29 cellular contexts compared by ENCODE assay signal in the genomic region with DNA sequence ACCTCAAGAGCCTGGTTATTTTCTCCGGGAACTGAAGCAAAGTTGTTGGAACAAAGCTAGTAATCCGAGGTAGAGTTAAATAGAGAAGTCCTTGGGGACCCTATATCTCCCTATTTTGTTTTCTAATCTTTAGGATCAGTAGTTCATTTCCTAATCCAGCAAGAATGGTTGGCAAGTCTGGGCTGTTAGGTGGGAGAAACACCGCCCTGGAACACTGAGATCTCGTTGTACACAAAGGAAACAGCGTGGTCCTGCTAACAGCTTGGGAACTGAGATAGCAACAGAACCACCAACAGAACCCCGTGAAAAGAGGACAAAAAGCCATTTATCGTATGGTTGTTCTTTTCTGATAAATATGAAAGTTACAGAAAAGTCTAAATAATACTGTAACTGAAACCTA.
A peak's percentile ranks its signal among the peaks of the same experiment; 100 is the strongest.
DNase-seq lines count a peak whose midpoint lies in the region; ATAC-seq, FAIRE-seq and TF ChIP-seq lines count a peak whose summit lies in the region.
"Had no signal": no experiment of that assay in that cellular context is flagged by ENCODE, and none has a peak within 500 bp of the region (broad histone marks: within the 10 kb centered on the region; RNA-seq: fewer than 3 reads in every experiment).

No MANE protein-coding gene starts in this region.

- H3K4me3 ChIP-seq in SK-N-MC (peak overlapping the region; percentile 46), esophagus muscularis mucosa (no peak overlapping the region)
- H3K4me3 ChIP-seq: A549, lung, right lobe of liver, uterus had no signal

- H3K9me3 ChIP-seq in SK-N-MC (ENCODE audit: low read depth, low read length) (no peaks in the 10 kb centered on the region), esophagus muscularis mucosa (no peaks in the 10 kb centered on the region)
- H3K9me3 ChIP-seq: A549, right lobe of liver, uterus had no signal

- no peak overlapping the region for H3K4me3 Mint-ChIP-seq in progenitor cell of endocrine pancreas (ENCODE audit: low read depth)
- H3K4me3 Mint-ChIP-seq: activated CD8-positive, alpha-beta T cell treated with anti-CD3 and anti-CD28 coated beads for 36 hours; activated naive CD8-positive, alpha-beta T cell treated with anti-CD3 and anti-CD28 coated beads for 36 hours; B cell; central memory CD8-positive, alpha-beta T cell; H9; nephron; stimulated activated effector memory CD8-positive, alpha-beta T cell treated with anti-CD3 and anti-CD28 coated beads, Interleukin-12 subunit alpha, Interleukin-12 subunit beta, amount 100 ng/mL, for 72 hours; T-helper 17 cell had no signal

- no peak for TF ChIP-seq POLR2A in esophagus muscularis mucosa (IDR thresholded peaks at IDR 0.05; ENCODE audit: low read depth)

- H3K4me1 Mint-ChIP-seq in progenitor cell of endocrine pancreas (ENCODE audit: low read depth): no peaks in the 10 kb centered on the region
- H3K4me1 Mint-ChIP-seq: B cell; central memory CD8-positive, alpha-beta T cell had no signal

- peak; percentile 56 for DNase-seq in Ammon's horn (ENCODE audit: low spot score)
- no peak for DNase-seq in SK-N-MC (ENCODE audit: low read depth, low spot score)
- no peak for DNase-seq in esophagus muscularis mucosa (ENCODE audit: extremely low spot score)
- DNase-seq in progenitor cell of endocrine pancreas (ENCODE audit: low spot score, unreplicated experiment): no peak
- DNase-seq in AG08395 (ENCODE audit: low spot score): no peak
- no peak for DNase-seq in urothelium cell line (ENCODE audit: low spot score)
- DNase-seq: activated CD8-positive, alpha-beta T cell treated with anti-CD3 and anti-CD28 coated beads for 36 hours; activated effector memory CD4-positive, alpha-beta T cell treated with Interleukin-2 at 50 U/mL for 16 hours; activated naive CD8-positive, alpha-beta T cell treated with anti-CD3 and anti-CD28 coated beads for 36 hours; H9; MM.1S; NCI-H1436; NCI-H446 treated with DMSO at 0.1 percent for 48 hours; NCI-H82; right lobe of liver; stimulated activated CD4-positive, alpha-beta T cell treated with anti-CD3 and anti-CD28 coated beads, Interleukin-4, amount 100 ng/mL, for 24 hours; T-helper 17 cell; uterus had no signal

- H3K36me3 ChIP-seq in SK-N-MC (ENCODE audit: insufficient read depth, low read length) (no peaks in the 10 kb centered on the region), esophagus muscularis mucosa (no peaks in the 10 kb centered on the region)
- H3K36me3 ChIP-seq: right lobe of liver, uterus had no signal

- H3K36me3 Mint-ChIP-seq in progenitor cell of endocrine pancreas (ENCODE audit: insufficient read depth): no peaks in the 10 kb centered on the region
- H3K36me3 Mint-ChIP-seq: activated naive CD8-positive, alpha-beta T cell treated with anti-CD3 and anti-CD28 coated beads for 36 hours; stimulated activated effector memory CD8-positive, alpha-beta T cell treated with anti-CD3 and anti-CD28 coated beads, Interleukin-12 subunit alpha, Interleukin-12 subunit beta, amount 100 ng/mL, for 72 hours had no signal

- TF ChIP-seq CTCF in esophagus muscularis mucosa (IDR thresholded peaks at IDR 0.05) (no peak), progenitor cell of endocrine pancreas (IDR thresholded peaks at IDR 0.05; ENCODE audit: unreplicated experiment) (no peak)

- intact Hi-C loops in esophagus muscularis mucosa (cut with DNase I): no loop called here

- peak overlapping the region; percentile 17 for H3K27ac Mint-ChIP-seq in progenitor cell of endocrine pancreas
- H3K27ac Mint-ChIP-seq: activated CD8-positive, alpha-beta T cell treated with anti-CD3 and anti-CD28 coated beads for 36 hours; activated naive CD8-positive, alpha-beta T cell treated with anti-CD3 and anti-CD28 coated beads for 36 hours; B cell; H9; nephron; stimulated activated effector memory CD8-positive, alpha-beta T cell treated with anti-CD3 and anti-CD28 coated beads, Interleukin-12 subunit alpha, Interleukin-12 subunit beta, amount 100 ng/mL, for 72 hours; T-helper 17 cell had no signal

- peaks cover 31% of the 10 kb centered on the region for H3K27me3 Mint-ChIP-seq in progenitor cell of endocrine pancreas

- H3K4me1 ChIP-seq in esophagus muscularis mucosa: peaks cover 10 to 21% (median 16%) of the 10 kb centered on the region in 4 donors
- H3K4me1 ChIP-seq: right lobe of liver, uterus had no signal

- no peaks in the 10 kb centered on the region for H3K27me3 ChIP-seq in esophagus muscularis mucosa
- H3K27me3 ChIP-seq: right lobe of liver, uterus had no signal

- H3K9ac ChIP-seq in SK-N-MC (ENCODE audit: insufficient read length): peak overlapping the region; percentile 52
- H3K9ac ChIP-seq: KMS-11 had no signal

- no peak for TF ChIP-seq EP300 in esophagus muscularis mucosa (IDR thresholded peaks at IDR 0.05)

- no peaks in the 10 kb centered on the region for H3K9me3 Mint-ChIP-seq in progenitor cell of endocrine pancreas (ENCODE audit: low read depth)
- H3K9me3 Mint-ChIP-seq: activated CD8-positive, alpha-beta T cell treated with anti-CD3 and anti-CD28 coated beads for 36 hours; activated naive CD8-positive, alpha-beta T cell treated with anti-CD3 and anti-CD28 coated beads for 36 hours; central memory CD8-positive, alpha-beta T cell; H9; nephron; stimulated activated effector memory CD8-positive, alpha-beta T cell treated with anti-CD3 and anti-CD28 coated beads, Interleukin-12 subunit alpha, Interleukin-12 subunit beta, amount 100 ng/mL, for 72 hours had no signal

- FAIRE-seq in urothelium cell line (lab: Jason Lieb, UNC): no peak
- FAIRE-seq: A549 had no signal

- peak overlapping the region; percentile 87 for H3K27ac ChIP-seq in SK-N-MC
- H3K27ac ChIP-seq in esophagus muscularis mucosa (replicated peaks in 1 of 4): peak overlapping the region in 3 of 4 donors; percentile 38 to 62 (median 41)
- H3K27ac ChIP-seq: A549, epithelial cell of prostate, KMS-11, right lobe of liver had no signal

- ATAC-seq in HG02938 (IDR thresholded peaks at IDR 0.05; ENCODE audit: unreplicated experiment) (no peak), GM19463 (IDR thresholded peaks at IDR 0.05; ENCODE audit: unreplicated experiment) (no peak)
- ATAC-seq: activated CD8-positive, alpha-beta T cell treated with anti-CD3 and anti-CD28 coated beads for 36 hours; right lobe of liver; SK-N-SH treated with all-trans-retinoic acid at 6 μM for 48 hours; stimulated activated effector memory CD8-positive, alpha-beta T cell treated with anti-CD3 and anti-CD28 coated beads, Interleukin-12 subunit alpha, Interleukin-12 subunit beta, amount 100 ng/mL, for 72 hours; T-helper 17 cell had no signal

- WGBS in esophagus muscularis mucosa: 49% methylated on average over 7 of the region's 7 CpGs
